In the genomic region with DNA sequence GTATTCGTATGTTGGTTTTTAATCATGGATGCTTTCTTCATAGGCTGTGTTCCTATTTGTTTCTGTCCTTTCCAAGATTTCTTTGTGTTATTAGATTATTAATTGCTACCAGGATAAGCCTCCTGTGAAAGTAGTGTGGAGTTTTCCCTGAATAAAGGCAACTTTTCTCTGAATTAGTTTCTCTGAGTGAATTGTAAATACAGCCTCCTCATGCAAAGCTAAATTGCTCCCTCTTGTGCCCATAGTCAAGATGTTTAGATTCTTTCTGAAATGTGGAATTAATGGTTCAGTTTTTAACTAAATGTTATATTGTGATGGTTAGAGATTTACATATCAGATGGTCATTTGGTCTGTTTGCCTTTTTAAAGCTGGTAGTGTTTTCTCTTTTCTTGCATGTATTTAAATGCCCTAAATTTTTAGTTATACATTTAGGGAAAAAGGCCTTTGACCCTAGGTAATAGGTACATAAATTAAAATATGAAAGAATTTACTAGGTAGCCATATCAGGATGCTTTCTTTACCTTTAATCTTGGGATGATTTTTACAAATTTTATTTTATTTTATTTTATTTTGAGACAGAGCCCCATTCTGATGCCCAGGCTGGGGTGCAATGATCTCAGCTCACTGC, we compare ENCODE assay signal across 9 cellular contexts. TPM values are rescaled to one million over a fixed set of nuclear protein-coding genes. Genes with fewer than 3 reads are reported as not detected.
A peak's percentile ranks its signal among the peaks of the same experiment; 100 is the strongest.
DNase-seq lines count a peak whose midpoint lies in the region; ATAC-seq and TF ChIP-seq lines count a peak whose summit lies in the region.
"Had no signal": no experiment of that assay in that cellular context is flagged by ENCODE, and none has a peak within 500 bp of the region (broad histone marks: within the 10 kb centered on the region; RNA-seq: fewer than 3 reads in every experiment).

No MANE protein-coding gene starts in this region.

- H3K9me3 Mint-ChIP-seq in effector memory CD8-positive, alpha-beta T cell, result no peaks in the 10 kb centered on the region
- H3K9me3 Mint-ChIP-seq in naive thymus-derived CD4-positive, alpha-beta T cell, result no peaks in the 10 kb centered on the region
- H3K9me3 Mint-ChIP-seq: activated T-cell treated with anti-CD3 and anti-CD28 coated beads, Interleukin-2, amount 50 U/mL, for 4 hours had no signal

- peaks cover 1 to 14% of the 10 kb centered on the region in 2 donors for H3K4me1 Mint-ChIP-seq in effector memory CD8-positive, alpha-beta T cell (ENCODE audit: low read depth in 2 of 2)
- peaks cover 4 to 18% (median 12%) of the 10 kb centered on the region in 7 donors for H3K4me1 Mint-ChIP-seq in naive thymus-derived CD4-positive, alpha-beta T cell

- CTCF ChIA-PET in IMR-90 (lab: Yijun Ruan, JAX), result interaction anchor here (0.6 to 1.2 kb wide), 3 partner anchors 10 to 237 kb away, joined by 3 to 4 read pairs (median 3); no protein-coding TSS in a partner anchor
- CTCF ChIA-PET in PC-3 (lab: Charles Lee), result interaction anchor here (0.5 to 0.7 kb wide), 2 partner anchors 14 to 18 kb away, joined by 3 to 4 read pairs; no protein-coding TSS in a partner anchor
- CTCF ChIA-PET in naive thymus-derived CD4-positive, alpha-beta T cell (lab: Charles Lee), result interaction anchor here (1.2 to 5.4 kb wide), 3 partner anchors 9 to 87 kb away, joined by 6 to 59 read pairs (median 7); no protein-coding TSS in a partner anchor

- peaks cover 41% of the 10 kb centered on the region for H3K36me3 Mint-ChIP-seq in effector memory CD8-positive, alpha-beta T cell (ENCODE audit: insufficient read depth)
- H3K36me3 Mint-ChIP-seq in naive thymus-derived CD4-positive, alpha-beta T cell, result peaks cover 2 to 27% (median 12%) of the 10 kb centered on the region in 5 donors

- dilution Hi-C loops in IMR-90 (cut with HindIII; ENCODE audit: low sequenced_read_pairs, unreplicated experiment), result no loop called here

- H3K27ac ChIP-seq in IMR-90 (ENCODE audit: insufficient read depth, low read length) (no peak overlapping the region), PC-3 (ENCODE audit: low read length) (no peak overlapping the region)
- H3K27ac ChIP-seq in naive thymus-derived CD4-positive, alpha-beta T cell (ENCODE audit: low read depth, low read length), result no peak overlapping the region

- no peak overlapping the region for H3K4ac ChIP-seq in IMR-90 (ENCODE audit: low read depth, low read length)

- peaks cover 25% of the 10 kb centered on the region for H3K36me3 ChIP-seq in IMR-90 (ENCODE audit: control insufficient read depth, insufficient read depth, low read length)
- peaks cover 3% of the 10 kb centered on the region; the same call in 1 of the 2 replicates for H3K36me3 ChIP-seq in PC-3 (ENCODE audit: low read depth, low read length)
- H3K36me3 ChIP-seq in naive thymus-derived CD4-positive, alpha-beta T cell (ENCODE audit: control insufficient read depth in 2 of 3, insufficient read depth in 3 of 3, low read length in 3 of 3), result peaks cover 3 to 24% (median 5%) of the 10 kb centered on the region in 3 experiments

- H4K91ac ChIP-seq in IMR-90 (ENCODE audit: insufficient read depth, low read depth, low read length), result no peak overlapping the region

- no peak overlapping the region for H3K4me3 Mint-ChIP-seq in effector memory CD8-positive, alpha-beta T cell
- H3K4me3 Mint-ChIP-seq in naive thymus-derived CD4-positive, alpha-beta T cell, result no peak overlapping the region
- H3K4me3 Mint-ChIP-seq: activated T-cell treated with anti-CD3 and anti-CD28 coated beads, Interleukin-2, amount 50 U/mL, for 4 hours had no signal

- no peaks in the 10 kb centered on the region for H3K4me1 ChIP-seq in IMR-90 (ENCODE audit: control insufficient read depth, insufficient read depth, low read length)
- H3K4me1 ChIP-seq in PC-3 (ENCODE audit: insufficient read depth, low read length), result peaks cover 8% of the 10 kb centered on the region
- H3K4me1 ChIP-seq in naive thymus-derived CD4-positive, alpha-beta T cell (ENCODE audit: control insufficient read depth in 2 of 2, insufficient read depth in 2 of 2, low read length in 2 of 2), result no peaks in the 10 kb centered on the region

- no peak overlapping the region for H3K27ac Mint-ChIP-seq in effector memory CD8-positive, alpha-beta T cell
- H3K27ac Mint-ChIP-seq in naive thymus-derived CD4-positive, alpha-beta T cell, result peak overlapping the region in 1 of 9 donors; percentile 70

- H3K9ac ChIP-seq in IMR-90 (ENCODE audit: low read depth, low read length) (no peak overlapping the region), PC-3 (ENCODE audit: low read length) (no peak overlapping the region)

- BruUV-seq in IMR-90 (replicated peaks; lab: Mats Ljungman, UMichigan) (no TSS peak), PC-3 (replicated peaks; lab: Mats Ljungman, UMichigan) (no TSS peak)

- H2AFZ ChIP-seq in IMR-90 (replicated peaks; ENCODE audit: low read length, poor library complexity) (no peak overlapping the region), PC-3 (ENCODE audit: low read length) (no peak overlapping the region)

- peaks cover 10 to 14% of the 10 kb centered on the region in 2 experiments for H3K79me1 ChIP-seq in IMR-90 (ENCODE audit: low read depth in 1 of 2, low read length in 2 of 2)

- no peak overlapping the region for H3K14ac ChIP-seq in IMR-90 (replicated peaks; ENCODE audit: low read depth, low read length)

- no peak overlapping the region for H2BK20ac ChIP-seq in IMR-90 (ENCODE audit: low read depth, low read length)

- TF ChIP-seq CTCF in IMR-90 (conservative IDR thresholded peaks at IDR 0.05; ENCODE audit: low read depth, low read length), result peak; percentile 82
- TF ChIP-seq CTCF in PC-3 (conservative IDR thresholded peaks at IDR 0.05; ENCODE audit: low read depth, low read length), result peak; percentile 90

- H2BK15ac ChIP-seq in IMR-90 (ENCODE audit: low read depth, low read length), result no peak overlapping the region

- no peak for TF ChIP-seq POLR2A in IMR-90 (IDR thresholded peaks at IDR 0.05; ENCODE audit: low read depth, low read length)

- no peak overlapping the region for H2AK5ac ChIP-seq in IMR-90 (ENCODE audit: low read depth, low read length)

- no peaks in the 10 kb centered on the region for H3K9me1 ChIP-seq in IMR-90 (ENCODE audit: insufficient read depth, low read length)

- no peak overlapping the region for H2BK120ac ChIP-seq in IMR-90 (ENCODE audit: low read depth, low read length)

- H4K5ac ChIP-seq in IMR-90 (ENCODE audit: low read depth, low read length), result no peak overlapping the region

- H2AK9ac ChIP-seq in IMR-90 (replicated peaks; ENCODE audit: low read depth, low read length, poor library complexity), result no peak overlapping the region

- ATAC-seq in IMR-90 (ENCODE audit: low read depth) (peak; percentile 80), PC-3 (peak; percentile 42), HG02763 (IDR thresholded peaks at IDR 0.05; ENCODE audit: unreplicated experiment) (no peak)
- peak; percentile 68 for ATAC-seq in effector memory CD8-positive, alpha-beta T cell (replicated peaks)
- ATAC-seq in naive thymus-derived CD4-positive, alpha-beta T cell, result peak; percentile 64

- H3K18ac ChIP-seq in IMR-90 (ENCODE audit: low read depth, low read length), result no peak overlapping the region

- H3K9me3 ChIP-seq in IMR-90 (ENCODE audit: control insufficient read depth, insufficient read depth, low read length) (no peaks in the 10 kb centered on the region), PC-3 (ENCODE audit: low read length) (no peaks in the 10 kb centered on the region)
- H3K9me3 ChIP-seq in naive thymus-derived CD4-positive, alpha-beta T cell (ENCODE audit: control insufficient read depth in 2 of 3, low read length in 3 of 3), result no peaks in the 10 kb centered on the region

- no peak overlapping the region for H4K8ac ChIP-seq in IMR-90 (ENCODE audit: low read depth in 2 of 2, low read length in 2 of 2)

- no peak overlapping the region for H3K4me3 ChIP-seq in IMR-90 (ENCODE audit: insufficient read depth, low read depth, low read length)
- H3K4me3 ChIP-seq in PC-3 (ENCODE audit: low read length), result no peak overlapping the region
- H3K4me3 ChIP-seq in naive thymus-derived CD4-positive, alpha-beta T cell (ENCODE audit: low read length), result no peak overlapping the region

- POLR2A ChIA-PET in IMR-90 (lab: Charles Lee; ENCODE audit: unreplicated experiment) (no interaction called here), PC-3 (lab: Charles Lee; ENCODE audit: unreplicated experiment) (no interaction called here)
- POLR2A ChIA-PET in naive thymus-derived CD4-positive, alpha-beta T cell (lab: Charles Lee), result interaction anchor here (1.0 kb wide), 1 partner anchor 87 kb away, joined by 3 read pairs; no protein-coding TSS in a partner anchor

- intact Hi-C loops in IMR-90 (cut with micrococcal nuclease), result loop anchor here (1.0 to 5.0 kb wide), 4 partner anchors 47 to 229 kb away; no protein-coding TSS in a partner anchor
- intact Hi-C loops in PC-3 (cut with micrococcal nuclease), result loop anchor here (1.0 kb wide), 2 partner anchors 48 to 88 kb away; no protein-coding TSS in a partner anchor
- intact Hi-C loops in naive thymus-derived CD4-positive, alpha-beta T cell (cut with micrococcal nuclease), result loop anchor here (1.0 to 2.0 kb wide), 8 partner anchors 9 to 229 kb away; a partner anchor contains a TSS

- no peaks in the 10 kb centered on the region for H4K20me1 ChIP-seq in IMR-90 (ENCODE audit: insufficient read depth, low read length)
- H4K20me1 ChIP-seq in PC-3 (ENCODE audit: low read length), result no peaks in the 10 kb centered on the region

- WGBS in IMR-90 (ENCODE audit: extremely low coverage in 2 of 2, insufficient read length in 1 of 2), 2 experiments, result no CpG with 5 or more reads among the region's 1 CpG

- H3K27me3 ChIP-seq in IMR-90 (ENCODE audit: control insufficient read depth, insufficient read depth, low read length) (no peaks in the 10 kb centered on the region), PC-3 (ENCODE audit: low read length) (no peaks in the 10 kb centered on the region)
- H3K27me3 ChIP-seq in naive thymus-derived CD4-positive, alpha-beta T cell (ENCODE audit: control insufficient read depth in 2 of 2, insufficient read depth in 2 of 2, low read length in 2 of 2), result no peaks in the 10 kb centered on the region

- H3K23ac ChIP-seq in IMR-90 (ENCODE audit: low read depth, low read length), result no peak overlapping the region

- no peaks in the 10 kb centered on the region for H3K27me3 Mint-ChIP-seq in effector memory CD8-positive, alpha-beta T cell
- H3K27me3 Mint-ChIP-seq in naive thymus-derived CD4-positive, alpha-beta T cell, result no peaks in the 10 kb centered on the region

- no peaks in the 10 kb centered on the region for H3K9me2 ChIP-seq in PC-3 (replicated peaks; ENCODE audit: low read length)

- in situ Hi-C loops in IMR-90 (cut with MboI; ENCODE audit: low sequenced_read_pairs), result loop anchor here (10.0 kb wide), 1 partner anchor 239 kb away; no protein-coding TSS in a partner anchor

- DNase-seq in NCI-H510A treated with DMSO at 0.1 percent for 48 hours (lab: John Stamatoyannopoulos, UW), result peak; percentile 46
- DNase-seq in NCI-H510A (lab: John Stamatoyannopoulos, UW), result no peak
- DNase-seq in IMR-90, result peak; percentile 70
- peak; percentile 75 for DNase-seq in PC-3
- DNase-seq in effector memory CD8-positive, alpha-beta T cell, result peak; percentile 9 to 12 (median 12)
- DNase-seq in naive thymus-derived CD4-positive, alpha-beta T cell, result peak in 7 of 9 donors; percentile 32 to 69 (median 51)
- DNase-seq in HPDE6-E6E7 (ENCODE audit: extremely low spot score), result no peak
- DNase-seq: activated T-cell treated with anti-CD3 and anti-CD28 coated beads, Interleukin-2, amount 50 U/mL, for 4 hours had no signal

- H3F3A ChIP-seq in PC-3 (ENCODE audit: low read length, unreplicated experiment), result no peaks in the 10 kb centered on the region

- H3K79me2 ChIP-seq in PC-3 (ENCODE audit: low read length), result no peaks in the 10 kb centered on the region

- H3K4me2 ChIP-seq in IMR-90 (ENCODE audit: low read depth, low read length) (no peak overlapping the region), PC-3 (ENCODE audit: low read length) (no peak overlapping the region)

- TF ChIP-seq RAD21 in IMR-90 (IDR thresholded peaks at IDR 0.05; ENCODE audit: low read length), result peak; percentile 91

- no peak overlapping the region for H3K56ac ChIP-seq in IMR-90 (ENCODE audit: extremely low read depth, insufficient read depth, low read length)

- H2BK5ac ChIP-seq in IMR-90 (ENCODE audit: low read depth, low read length, poor library complexity, severe bottlenecking), result no peak overlapping the region

RNA-seq across cellular contexts. Expression of a gene that starts 8.9 kb away (rescaled TPM):
- 32.8 and 42.2 TPM in 2 replicates for total RNA-seq in IMR-90 (2012; rRNA removed)
- 8.3 and 10.9 TPM in 2 replicates for polyA plus RNA-seq in IMR-90 (2012; rRNA removed)
- 3.7 and 4.3 TPM in 2 replicates for polyA plus RNA-seq in IMR-90 (2012; cell fraction: cytosol; rRNA removed)
- 7.7 and 14.3 TPM in 2 replicates for polyA plus RNA-seq in IMR-90 (2012; cell fraction: nucleus; rRNA removed; ENCODE audit: low replicate concordance)
- total RNA-seq in PC-3 (2014; rRNA removed), result 8.5 and 10.1 TPM in 2 replicates
- total RNA-seq in naive thymus-derived CD4-positive, alpha-beta T cell, result 10 to 100 TPM; 22.8 to 36.4 (median 28.6) TPM
- 1 to 10 TPM; 3.4 to 7.4 TPM for polyA plus RNA-seq in naive thymus-derived CD4-positive, alpha-beta T cell

RNA-seq across cellular contexts. Expression of a gene that starts 9.4 kb away (rescaled TPM):
- total RNA-seq in IMR-90 (2012; rRNA removed) (37.1 and 88.3 TPM in 2 replicates), PC-3 (2014; rRNA removed) (11.1 and 14.6 TPM in 2 replicates)
- polyA plus RNA-seq in IMR-90 (2012; rRNA removed), result 48.7 and 52.7 TPM in 2 replicates
- 16.6 and 18.3 TPM in 2 replicates for polyA plus RNA-seq in IMR-90 (2012; cell fraction: cytosol; rRNA removed)
- polyA plus RNA-seq in IMR-90 (2012; cell fraction: nucleus; rRNA removed; ENCODE audit: low replicate concordance), result 4.6 and 10.0 TPM in 2 replicates
- total RNA-seq in naive thymus-derived CD4-positive, alpha-beta T cell, result 10 to 100 TPM in 1 of 5 experiments, 1 to 10 TPM in 4; 2.3 to 24.6 (median 6.1) TPM
- 1 to 10 TPM; 4.6 to 5.3 TPM for polyA plus RNA-seq in naive thymus-derived CD4-positive, alpha-beta T cell

Comparison
In these comparisons a context has a peak if more than half of its experiments do, and no peak if none do; other contexts are left out.
1. DNase-seq: peak in NCI-H510A treated with DMSO at 0.1 percent for 48 hours (single experiment), IMR-90 (single experiment), PC-3 (single experiment), effector memory CD8-positive, alpha-beta T cell (3 of 3) and naive thymus-derived CD4-positive, alpha-beta T cell (7 of 9); none in NCI-H510A (single experiment) and HPDE6-E6E7 (single experiment).